In the genomic region with DNA sequence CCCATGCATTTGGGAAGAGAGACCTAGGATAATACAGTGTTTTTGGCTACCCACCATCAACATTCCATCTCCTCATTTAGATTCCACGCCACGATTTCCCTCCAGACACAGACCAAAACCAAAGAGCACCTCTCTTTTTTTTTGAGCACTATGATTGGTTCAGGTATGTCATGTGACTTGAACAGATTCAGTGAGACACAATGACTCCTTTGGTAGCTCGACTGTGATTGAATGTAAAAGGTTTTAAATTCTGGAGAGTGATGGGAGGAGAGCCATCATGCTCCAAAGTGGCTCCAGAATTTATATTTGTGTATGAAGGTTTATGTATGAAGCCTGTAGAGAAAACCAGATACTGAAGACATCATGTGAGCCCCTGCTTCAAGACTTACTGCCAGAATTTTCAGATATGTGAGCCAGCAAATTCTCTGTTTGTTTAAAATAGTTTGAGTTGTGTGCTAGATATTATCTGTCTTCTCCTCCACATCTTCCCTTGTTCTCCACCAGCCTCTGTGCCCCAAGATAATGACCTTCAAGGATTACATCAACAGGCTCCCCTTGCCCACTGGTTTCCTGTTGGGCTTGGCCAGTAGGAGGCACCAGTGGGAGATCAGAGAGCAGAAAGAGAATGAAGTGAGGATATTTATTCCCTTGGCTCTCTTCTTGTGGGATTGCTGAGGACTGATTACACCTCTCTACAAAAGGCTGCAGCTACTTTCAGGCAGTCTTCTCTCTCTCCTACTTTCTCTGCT, we compare ENCODE assay signal across 1 cellular context.
A peak's percentile ranks its signal among the peaks of the same experiment; 100 is the strongest.
TF ChIP-seq lines count a peak whose summit lies in the region.

No MANE protein-coding gene starts in this region.

TF ChIP-seq in K562, 482 proteins besides CTCF, POLR2A, EP300 and RAD21 (continues in another document):
- peak; percentile 53; the same call in 1 of the 2 replicates for TF ChIP-seq EHMT2 (IDR thresholded peaks at IDR 0.05)
- TF ChIP-seq ELF2 (CRISPR knock-in tag; IDR thresholded peaks at IDR 0.05) = 0 out of 2 replicates have a peak, but pooled peaks have one; percentile 40
- no peak for TF ChIP-seq ZNF274 (IDR thresholded peaks at IDR 0.05; ENCODE audit: borderline replicate concordance, low read depth, low read length)
- TF ChIP-seq, protein P1, sequence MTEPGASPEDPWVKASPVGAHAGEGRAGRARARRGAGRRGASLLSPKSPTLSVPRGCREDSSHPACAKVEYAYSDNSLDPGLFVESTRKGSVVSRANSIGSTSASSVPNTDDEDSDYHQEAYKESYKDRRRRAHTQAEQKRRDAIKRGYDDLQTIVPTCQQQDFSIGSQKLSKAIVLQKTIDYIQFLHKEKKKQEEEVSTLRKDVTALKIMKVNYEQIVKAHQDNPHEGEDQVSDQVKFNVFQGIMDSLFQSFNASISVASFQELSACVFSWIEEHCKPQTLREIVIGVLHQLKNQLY (CRISPR knock-in tag; conservative IDR thresholded peaks at IDR 0.05) = no peak
- peak; percentile 91 for TF ChIP-seq RAD51 (IDR thresholded peaks at IDR 0.05; ENCODE audit: borderline replicate concordance, low read depth)
- TF ChIP-seq RHOXF2B (CRISPR knock-in tag; conservative IDR thresholded peaks at IDR 0.05) = no peak
- 0 out of 2 replicates have a peak, but pooled peaks have one; percentile 33 for TF ChIP-seq SMARCA4 (IDR thresholded peaks at IDR 0.05)
- no peak for TF ChIP-seq HMG20B (CRISPR knock-in tag; IDR thresholded peaks at IDR 0.05)
- TF ChIP-seq, protein P2, sequence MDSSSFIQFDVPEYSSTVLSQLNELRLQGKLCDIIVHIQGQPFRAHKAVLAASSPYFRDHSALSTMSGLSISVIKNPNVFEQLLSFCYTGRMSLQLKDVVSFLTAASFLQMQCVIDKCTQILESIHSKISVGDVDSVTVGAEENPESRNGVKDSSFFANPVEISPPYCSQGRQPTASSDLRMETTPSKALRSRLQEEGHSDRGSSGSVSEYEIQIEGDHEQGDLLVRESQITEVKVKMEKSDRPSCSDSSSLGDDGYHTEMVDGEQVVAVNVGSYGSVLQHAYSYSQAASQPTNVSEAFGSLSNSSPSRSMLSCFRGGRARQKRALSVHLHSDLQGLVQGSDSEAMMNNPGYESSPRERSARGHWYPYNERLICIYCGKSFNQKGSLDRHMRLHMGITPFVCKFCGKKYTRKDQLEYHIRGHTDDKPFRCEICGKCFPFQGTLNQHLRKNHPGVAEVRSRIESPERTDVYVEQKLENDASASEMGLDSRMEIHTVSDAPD (CRISPR knock-in tag; IDR thresholded peaks at IDR 0.05) = no peak
- TF ChIP-seq, protein P3, sequence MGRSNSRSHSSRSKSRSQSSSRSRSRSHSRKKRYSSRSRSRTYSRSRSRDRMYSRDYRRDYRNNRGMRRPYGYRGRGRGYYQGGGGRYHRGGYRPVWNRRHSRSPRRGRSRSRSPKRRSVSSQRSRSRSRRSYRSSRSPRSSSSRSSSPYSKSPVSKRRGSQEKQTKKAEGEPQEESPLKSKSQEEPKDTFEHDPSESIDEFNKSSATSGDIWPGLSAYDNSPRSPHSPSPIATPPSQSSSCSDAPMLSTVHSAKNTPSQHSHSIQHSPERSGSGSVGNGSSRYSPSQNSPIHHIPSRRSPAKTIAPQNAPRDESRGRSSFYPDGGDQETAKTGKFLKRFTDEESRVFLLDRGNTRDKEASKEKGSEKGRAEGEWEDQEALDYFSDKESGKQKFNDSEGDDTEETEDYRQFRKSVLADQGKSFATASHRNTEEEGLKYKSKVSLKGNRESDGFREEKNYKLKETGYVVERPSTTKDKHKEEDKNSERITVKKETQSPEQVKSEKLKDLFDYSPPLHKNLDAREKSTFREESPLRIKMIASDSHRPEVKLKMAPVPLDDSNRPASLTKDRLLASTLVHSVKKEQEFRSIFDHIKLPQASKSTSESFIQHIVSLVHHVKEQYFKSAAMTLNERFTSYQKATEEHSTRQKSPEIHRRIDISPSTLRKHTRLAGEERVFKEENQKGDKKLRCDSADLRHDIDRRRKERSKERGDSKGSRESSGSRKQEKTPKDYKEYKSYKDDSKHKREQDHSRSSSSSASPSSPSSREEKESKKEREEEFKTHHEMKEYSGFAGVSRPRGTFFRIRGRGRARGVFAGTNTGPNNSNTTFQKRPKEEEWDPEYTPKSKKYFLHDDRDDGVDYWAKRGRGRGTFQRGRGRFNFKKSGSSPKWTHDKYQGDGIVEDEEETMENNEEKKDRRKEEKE (IDR thresholded peaks at IDR 0.05; ENCODE audit: borderline replicate concordance in 1 of 2, control insufficient read depth in 1 of 2, low read depth in 2 of 2, low read length in 1 of 2) = no peak
- no peak for TF ChIP-seq ATF1 (CRISPR knock-in tag; IDR thresholded peaks at IDR 0.05)
- peak; percentile 43; the same call in 1 of the 2 replicates for TF ChIP-seq ATF1 (tag; IDR thresholded peaks at IDR 0.05)
- TF ChIP-seq JUND (IDR thresholded peaks at IDR 0.05; ENCODE audit: borderline replicate concordance, low read depth, low read length) = peak; percentile 66
- peak; percentile 26; the same call in 2 of the 3 replicates for TF ChIP-seq JUND (tag; IDR thresholded peaks at IDR 0.05; ENCODE audit: borderline replicate concordance, low read depth, low read length)
- 0 out of 2 replicates have a peak, but pooled peaks have one; percentile 18 for TF ChIP-seq NCOR1 (IDR thresholded peaks at IDR 0.05)
- TF ChIP-seq SNIP1 (IDR thresholded peaks at IDR 0.05; ENCODE audit: low read depth) = no peak
- TF ChIP-seq, protein P4, sequence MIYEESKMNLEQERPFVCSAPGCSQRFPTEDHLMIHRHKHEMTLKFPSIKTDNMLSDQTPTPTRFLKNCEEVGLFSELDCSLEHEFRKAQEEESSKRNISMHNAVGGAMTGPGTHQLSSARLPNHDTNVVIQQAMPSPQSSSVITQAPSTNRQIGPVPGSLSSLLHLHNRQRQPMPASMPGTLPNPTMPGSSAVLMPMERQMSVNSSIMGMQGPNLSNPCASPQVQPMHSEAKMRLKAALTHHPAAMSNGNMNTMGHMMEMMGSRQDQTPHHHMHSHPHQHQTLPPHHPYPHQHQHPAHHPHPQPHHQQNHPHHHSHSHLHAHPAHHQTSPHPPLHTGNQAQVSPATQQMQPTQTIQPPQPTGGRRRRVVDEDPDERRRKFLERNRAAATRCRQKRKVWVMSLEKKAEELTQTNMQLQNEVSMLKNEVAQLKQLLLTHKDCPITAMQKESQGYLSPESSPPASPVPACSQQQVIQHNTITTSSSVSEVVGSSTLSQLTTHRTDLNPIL (CRISPR knock-in tag; IDR thresholded peaks at IDR 0.05) = no peak
- TF ChIP-seq ZBTB1 (CRISPR knock-in tag; IDR thresholded peaks at IDR 0.05; ENCODE audit: borderline replicate concordance, low read depth) = no peak
- TF ChIP-seq FOXA3 (CRISPR knock-in tag; conservative IDR thresholded peaks at IDR 0.05 in 1 of 2, IDR thresholded peaks at IDR 0.05 in 1 of 2) = peak in 1 of 2 experiments; percentile 45; a peak in 1 of 4 replicates
- 0 out of 2 replicates have a peak, but pooled peaks have one; percentile 30 for TF ChIP-seq GATAD2B (IDR thresholded peaks at IDR 0.05; ENCODE audit: borderline replicate concordance)
- peak; percentile 47; the same call in 1 of the 2 replicates for TF ChIP-seq MTA1 (IDR thresholded peaks at IDR 0.05; ENCODE audit: borderline replicate concordance)
- no peak for TF ChIP-seq ZNF212 (CRISPR knock-in tag; IDR thresholded peaks at IDR 0.05)
- 0 out of 2 replicates have a peak, but pooled peaks have one; percentile 20 for TF ChIP-seq HDAC2 (IDR thresholded peaks at IDR 0.05)
- TF ChIP-seq GABPA (tag; conservative IDR thresholded peaks at IDR 0.05; ENCODE audit: low read depth) = 0 out of 2 replicates have a peak, but pooled peaks have one; percentile 35
- no peak for TF ChIP-seq SP2 (IDR thresholded peaks at IDR 0.05; ENCODE audit: extremely low read depth, low read depth, low read length, poor library complexity, severe bottlenecking)
- peak; percentile 48 to 51; a peak in 1 of 4 replicates for TF ChIP-seq KDM1A (IDR thresholded peaks at IDR 0.05)
- TF ChIP-seq FOS (IDR thresholded peaks at IDR 0.05; ENCODE audit: extremely low read depth, insufficient read length) = peak; percentile 47
- peak; percentile 96 for TF ChIP-seq ESRRA (IDR thresholded peaks at IDR 0.05; ENCODE audit: borderline replicate concordance, low read depth)
- TF ChIP-seq BACH1 (tag; IDR thresholded peaks at IDR 0.05) = 0 out of 2 replicates have a peak, but pooled peaks have one; percentile 40
- TF ChIP-seq PTTG1 (tag; IDR thresholded peaks at IDR 0.05; ENCODE audit: low read depth) = no peak
- peak in 1 of 2 experiments; percentile 44; a peak in 1 of 4 replicates for TF ChIP-seq RCOR1 (IDR thresholded peaks at IDR 0.05; ENCODE audit: borderline replicate concordance in 1 of 2, low read depth in 2 of 2, low read length in 2 of 2)
- peak; percentile 78; the same call in 1 of the 2 replicates for TF ChIP-seq PHF21A (IDR thresholded peaks at IDR 0.05; ENCODE audit: borderline replicate concordance, low read depth)
- TF ChIP-seq ZNF436 (CRISPR knock-in tag; IDR thresholded peaks at IDR 0.05) = no peak
- 0 out of 2 replicates have a peak, but pooled peaks have one; percentile 10 for TF ChIP-seq L3MBTL2 (IDR thresholded peaks at IDR 0.05)
- peak; percentile 67 for TF ChIP-seq RBM25 (IDR thresholded peaks at IDR 0.05; ENCODE audit: low read depth, low read length, severe bottlenecking)
- TF ChIP-seq, protein P5, sequence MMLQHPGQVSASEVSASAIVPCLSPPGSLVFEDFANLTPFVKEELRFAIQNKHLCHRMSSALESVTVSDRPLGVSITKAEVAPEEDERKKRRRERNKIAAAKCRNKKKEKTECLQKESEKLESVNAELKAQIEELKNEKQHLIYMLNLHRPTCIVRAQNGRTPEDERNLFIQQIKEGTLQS (IDR thresholded peaks at IDR 0.05) = peak; percentile 48; the same call in 1 of the 2 replicates
- TF ChIP-seq, protein P5 (CRISPR knock-in tag; conservative IDR thresholded peaks at IDR 0.05) = no peak
- 0 out of 2 replicates have a peak, but pooled peaks have one; percentile 57 for TF ChIP-seq ZNF764 (CRISPR knock-in tag; IDR thresholded peaks at IDR 0.05; ENCODE audit: low read depth)
- TF ChIP-seq HDAC1 (IDR thresholded peaks at IDR 0.05) = 0 out of 4 replicates have a peak, but pooled peaks of 1 of the 2 experiments have one; percentile 33
- TF ChIP-seq ZEB2 (IDR thresholded peaks at IDR 0.05) = 0 out of 2 replicates have a peak, but pooled peaks have one; percentile 32
- TF ChIP-seq PPARD (CRISPR knock-in tag; IDR thresholded peaks at IDR 0.05) = no peak
- no peak for TF ChIP-seq ZNF57 (CRISPR knock-in tag; IDR thresholded peaks at IDR 0.05)
- TF ChIP-seq, protein P6, sequence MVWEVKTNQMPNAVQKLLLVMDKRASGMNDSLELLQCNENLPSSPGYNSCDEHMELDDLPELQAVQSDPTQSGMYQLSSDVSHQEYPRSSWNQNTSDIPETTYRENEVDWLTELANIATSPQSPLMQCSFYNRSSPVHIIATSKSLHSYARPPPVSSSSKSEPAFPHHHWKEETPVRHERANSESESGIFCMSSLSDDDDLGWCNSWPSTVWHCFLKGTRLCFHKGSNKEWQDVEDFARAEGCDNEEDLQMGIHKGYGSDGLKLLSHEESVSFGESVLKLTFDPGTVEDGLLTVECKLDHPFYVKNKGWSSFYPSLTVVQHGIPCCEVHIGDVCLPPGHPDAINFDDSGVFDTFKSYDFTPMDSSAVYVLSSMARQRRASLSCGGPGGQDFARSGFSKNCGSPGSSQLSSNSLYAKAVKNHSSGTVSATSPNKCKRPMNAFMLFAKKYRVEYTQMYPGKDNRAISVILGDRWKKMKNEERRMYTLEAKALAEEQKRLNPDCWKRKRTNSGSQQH (CRISPR knock-in tag; IDR thresholded peaks at IDR 0.05) = no peak
- peak; percentile 91 for TF ChIP-seq CTBP1 (IDR thresholded peaks at IDR 0.05; ENCODE audit: borderline replicate concordance)
- TF ChIP-seq KLF16 (IDR thresholded peaks at IDR 0.05) = peak; percentile 14; the same call in 1 of the 2 replicates
- no peak for TF ChIP-seq HNRNPK (IDR thresholded peaks at IDR 0.05; ENCODE audit: low read depth, low read length, poor library complexity, severe bottlenecking)
- no peak for TF ChIP-seq TAF9B (IDR thresholded peaks at IDR 0.05; ENCODE audit: partially characterized antibody)
- TF ChIP-seq SMARCE1 (IDR thresholded peaks at IDR 0.05) = no peak
- TF ChIP-seq CBFA2T3 (IDR thresholded peaks at IDR 0.05) = peak; percentile 46
- TF ChIP-seq, protein P7, sequence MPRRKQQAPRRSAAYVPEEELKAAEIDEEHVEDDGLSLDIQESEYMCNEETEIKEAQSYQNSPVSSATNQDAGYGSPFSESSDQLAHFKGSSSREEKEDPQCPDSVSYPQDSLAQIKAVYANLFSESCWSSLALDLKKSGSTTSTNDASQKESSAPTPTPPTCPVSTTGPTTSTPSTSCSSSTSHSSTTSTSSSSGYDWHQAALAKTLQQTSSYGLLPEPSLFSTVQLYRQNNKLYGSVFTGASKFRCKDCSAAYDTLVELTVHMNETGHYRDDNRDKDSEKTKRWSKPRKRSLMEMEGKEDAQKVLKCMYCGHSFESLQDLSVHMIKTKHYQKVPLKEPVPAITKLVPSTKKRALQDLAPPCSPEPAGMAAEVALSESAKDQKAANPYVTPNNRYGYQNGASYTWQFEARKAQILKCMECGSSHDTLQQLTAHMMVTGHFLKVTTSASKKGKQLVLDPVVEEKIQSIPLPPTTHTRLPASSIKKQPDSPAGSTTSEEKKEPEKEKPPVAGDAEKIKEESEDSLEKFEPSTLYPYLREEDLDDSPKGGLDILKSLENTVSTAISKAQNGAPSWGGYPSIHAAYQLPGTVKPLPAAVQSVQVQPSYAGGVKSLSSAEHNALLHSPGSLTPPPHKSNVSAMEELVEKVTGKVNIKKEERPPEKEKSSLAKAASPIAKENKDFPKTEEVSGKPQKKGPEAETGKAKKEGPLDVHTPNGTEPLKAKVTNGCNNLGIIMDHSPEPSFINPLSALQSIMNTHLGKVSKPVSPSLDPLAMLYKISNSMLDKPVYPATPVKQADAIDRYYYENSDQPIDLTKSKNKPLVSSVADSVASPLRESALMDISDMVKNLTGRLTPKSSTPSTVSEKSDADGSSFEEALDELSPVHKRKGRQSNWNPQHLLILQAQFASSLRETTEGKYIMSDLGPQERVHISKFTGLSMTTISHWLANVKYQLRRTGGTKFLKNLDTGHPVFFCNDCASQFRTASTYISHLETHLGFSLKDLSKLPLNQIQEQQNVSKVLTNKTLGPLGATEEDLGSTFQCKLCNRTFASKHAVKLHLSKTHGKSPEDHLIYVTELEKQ (CRISPR knock-in tag; IDR thresholded peaks at IDR 0.05) = no peak
- TF ChIP-seq FOXK2 (conservative IDR thresholded peaks at IDR 0.05 in 1 of 2, IDR thresholded peaks at IDR 0.05 in 1 of 2; ENCODE audit: low read depth in 2 of 2) = peak in 1 of 2 experiments; percentile 31; a peak in 1 of 4 replicates
- peak; percentile 17 for TF ChIP-seq NFYB (IDR thresholded peaks at IDR 0.05; ENCODE audit: extremely low read depth, insufficient read length)
- TF ChIP-seq NFIC (IDR thresholded peaks at IDR 0.05) = no peak
- TF ChIP-seq DPF2 (IDR thresholded peaks at IDR 0.05) = 0 out of 2 replicates have a peak, but pooled peaks have one; percentile 40
- TF ChIP-seq TOE1 (IDR thresholded peaks at IDR 0.05; ENCODE audit: borderline replicate concordance) = peak; percentile 96
- TF ChIP-seq TOE1 (CRISPR knock-in tag; IDR thresholded peaks at IDR 0.05; ENCODE audit: borderline replicate concordance, low read depth) = no peak
